ENCODE assay signal across 10 cellular contexts in genomic region chr1:174966000-174966572, GRCh38. TPM values are rescaled to one million over a fixed set of nuclear protein-coding genes. Genes with fewer than 3 reads are reported as not detected.
DNase-seq lines count a peak whose midpoint lies in the region; ATAC-seq, FAIRE-seq and TF ChIP-seq lines count a peak whose summit lies in the region.
"Had no signal": no experiment of that assay in that cellular context is flagged by ENCODE, and none has a peak within 500 bp of the region (broad histone marks: within the 10 kb centered on the region; RNA-seq: fewer than 3 reads in every experiment).

No MANE protein-coding gene starts in this region.

- BruUV-seq in HepG2 (replicated peaks; lab: Mats Ljungman, UMichigan): no TSS peak
- no TSS peak for BruUV-seq in mammary epithelial cell (replicated peaks; lab: Mats Ljungman, UMichigan)

- WGBS in liver: 17% methylated on average over 1 of the region's 1 CpG
- 96% methylated on average over 1 of the region's 1 CpG for WGBS in HepG2 (ENCODE audit: low lambda C conversion rate)
- 22% methylated on average over 1 of the region's 1 CpG for WGBS in mammary epithelial cell (ENCODE audit: low coverage, missing lambda C conversion rate)

- no peak for DNase-seq in HepG2 (ENCODE audit: low spot score)
- peak; percentile 32 for DNase-seq in mammary epithelial cell
- DNase-seq in uterus: no peak
- no peak for DNase-seq in GM12892 (ENCODE audit: insufficient read length)
- no peak for DNase-seq in SHP77 (lab: John Stamatoyannopoulos, UW)

- TF ChIP-seq POLR2A in HepG2 (IDR thresholded peaks at IDR 0.05; ENCODE audit: insufficient read depth in 1 of 2, low read depth in 2 of 2, low read length in 2 of 2) (no peak), uterus (IDR thresholded peaks at IDR 0.05) (no peak), GM12892 (IDR thresholded peaks at IDR 0.05; ENCODE audit: low read depth, low read length) (no peak)

- H3K9ac ChIP-seq in liver (ENCODE audit: low read depth in 1 of 2, low read length in 2 of 2): peak overlapping the region in 1 of 2 donors; percentile 63
- no peak overlapping the region for H3K9ac ChIP-seq in HepG2 (ENCODE audit: insufficient read depth, low read depth, low read length)
- H3K9ac ChIP-seq in mammary epithelial cell (ENCODE audit: insufficient read depth, low read length): no peak overlapping the region
- peak overlapping the region; percentile 61 to 68 for H3K9ac ChIP-seq in mucosa of rectum (ENCODE audit: low read depth in 1 of 2, low read length in 2 of 2)

- no peaks in the 10 kb centered on the region for H4K20me1 ChIP-seq in HepG2 (ENCODE audit: insufficient read depth, low read length)
- H4K20me1 ChIP-seq in mammary epithelial cell (ENCODE audit: insufficient read depth, low read length): no peaks in the 10 kb centered on the region

- no peak overlapping the region for H3K4me2 ChIP-seq in HepG2 (ENCODE audit: low read depth, low read length)
- H3K4me2 ChIP-seq in mammary epithelial cell (ENCODE audit: insufficient read depth, low read depth, low read length): no peak overlapping the region

- no peak overlapping the region for H2AFZ ChIP-seq in HepG2 (ENCODE audit: low read length)
- H2AFZ ChIP-seq in mammary epithelial cell (ENCODE audit: low read depth, low read length): no peak overlapping the region

- H3K4me1 ChIP-seq in liver (ENCODE audit: control insufficient read depth in 4 of 4, insufficient read depth in 4 of 4, low read length in 3 of 4): peaks cover 6 to 21% (median 17%) of the 10 kb centered on the region in 4 donors
- H3K4me1 ChIP-seq in HepG2 (ENCODE audit: insufficient read depth, low read length): peaks cover 36% of the 10 kb centered on the region
- peaks cover 10% of the 10 kb centered on the region for H3K4me1 ChIP-seq in mammary epithelial cell (ENCODE audit: insufficient read depth, low read length)
- H3K4me1 ChIP-seq in mucosa of rectum (ENCODE audit: control insufficient read depth in 2 of 2, insufficient read depth in 2 of 2, low read length in 2 of 2): peaks cover 41 to 51% of the 10 kb centered on the region in 2 donors
- H3K4me1 ChIP-seq in uterus: peaks cover 4 to 15% of the 10 kb centered on the region in 2 donors

- H3K36me3 ChIP-seq in liver (ENCODE audit: control insufficient read depth in 4 of 4, insufficient read depth in 3 of 4, low read depth in 1 of 4, low read length in 3 of 4) (peaks cover 0 to 3% (median 0%) of the 10 kb centered on the region in 4 donors), HepG2 (replicated peaks in 1 of 2; ENCODE audit: control insufficient read depth in 1 of 2, insufficient read depth in 2 of 2, low read length in 2 of 2) (no peaks in the 10 kb centered on the region), mammary epithelial cell (ENCODE audit: insufficient read depth, low read length) (no peaks in the 10 kb centered on the region), mucosa of rectum (ENCODE audit: control insufficient read depth in 2 of 2, insufficient read depth in 2 of 2, low read length in 2 of 2) (peaks cover 3 to 5% of the 10 kb centered on the region in 2 donors), uterus (no peaks in the 10 kb centered on the region)

- no peaks in the 10 kb centered on the region for H3K9me3 ChIP-seq in liver (ENCODE audit: control insufficient read depth in 4 of 4, low read length in 3 of 4)
- no peaks in the 10 kb centered on the region for H3K9me3 ChIP-seq in HepG2 (ENCODE audit: low read length)
- H3K9me3 ChIP-seq in mammary epithelial cell (replicated peaks; ENCODE audit: insufficient read depth, low read length): no peaks in the 10 kb centered on the region
- no peaks in the 10 kb centered on the region for H3K9me3 ChIP-seq in mucosa of rectum (ENCODE audit: control insufficient read depth in 2 of 2, low read length in 2 of 2)
- H3K9me3 ChIP-seq in uterus: no peaks in the 10 kb centered on the region

- in situ Hi-C loops in HepG2 (cut with HindIII; ENCODE audit: extremely low pct_ligation_motif_present, low pct_unique_long_range_greater_than_20kb) (no loop called here), mammary epithelial cell (cut with MboI; ENCODE audit: low sequenced_read_pairs in 2 of 2) (no loop called here)

- intact Hi-C loops in HepG2 (cut with micrococcal nuclease; ENCODE audit: unreplicated experiment) (no loop called here), mammary epithelial cell (cut with micrococcal nuclease) (no loop called here), uterus (cut with DNase I; ENCODE audit: low total_unique reads) (no loop called here)

- no peaks in the 10 kb centered on the region for H3K79me2 ChIP-seq in HepG2 (ENCODE audit: insufficient read depth, low read length)
- no peaks in the 10 kb centered on the region for H3K79me2 ChIP-seq in mammary epithelial cell (ENCODE audit: insufficient read depth, low read length)

- CTCF ChIA-PET in HepG2 (lab: Yijun Ruan, JAX; ENCODE audit: low intra/inter-chr PET ratio, low total read pairs): no interaction called here
- CTCF ChIA-PET in mammary epithelial cell (lab: Charles Lee; ENCODE audit: low non-redundant PET): no interaction called here

- H3K27me3 ChIP-seq in liver (ENCODE audit: control insufficient read depth in 4 of 4, insufficient read depth in 4 of 4, low read length in 3 of 4): no peaks in the 10 kb centered on the region
- H3K27me3 ChIP-seq in HepG2 (ENCODE audit: control insufficient read depth in 1 of 2, insufficient read depth in 2 of 2, low read length in 2 of 2): no peaks in the 10 kb centered on the region
- H3K27me3 ChIP-seq in mammary epithelial cell (ENCODE audit: insufficient read depth, low read length): no peaks in the 10 kb centered on the region
- H3K27me3 ChIP-seq in mucosa of rectum (ENCODE audit: control insufficient read depth in 2 of 2, insufficient read depth in 2 of 2, low read length in 2 of 2): no peaks in the 10 kb centered on the region
- no peaks in the 10 kb centered on the region for H3K27me3 ChIP-seq in uterus

- FAIRE-seq in HepG2 (lab: Jason Lieb, UNC): no peak
- no peak for FAIRE-seq in GM12892 (lab: Jason Lieb, UNC)
- FAIRE-seq: HTR-8/SVneo had no signal

- POLR2A ChIA-PET in HepG2 (lab: Yijun Ruan, JAX): no interaction called here

- H3K27ac ChIP-seq in liver (ENCODE audit: low read depth in 1 of 2, low read length in 2 of 2): peak overlapping the region; percentile 54 to 61
- no peak overlapping the region for H3K27ac ChIP-seq in HepG2 (ENCODE audit: extremely low read length, insufficient read depth, low read length)
- H3K27ac ChIP-seq in mammary epithelial cell (ENCODE audit: insufficient read depth, low read depth, low read length): no peak overlapping the region
- H3K27ac ChIP-seq in mucosa of rectum (ENCODE audit: low read depth in 2 of 2, low read length in 2 of 2): peak overlapping the region; percentile 84 to 87
- H3K27ac ChIP-seq in uterus: peak overlapping the region; percentile 71 to 84

- TF ChIP-seq CTCF in liver (IDR thresholded peaks at IDR 0.05; ENCODE audit: low read depth, low read length, missing input control) (no peak), HepG2 (CRISPR knock-in tag; IDR thresholded peaks at IDR 0.05) (no peak), mammary epithelial cell (conservative IDR thresholded peaks at IDR 0.05 in 1 of 2, IDR thresholded peaks at IDR 0.05 in 1 of 2; ENCODE audit: extremely low read depth in 1 of 2, insufficient read depth in 1 of 2, low read depth in 1 of 2, low read length in 2 of 2) (no peak), uterus (IDR thresholded peaks at IDR 0.05) (no peak)

- TF ChIP-seq RAD21 in liver (IDR thresholded peaks at IDR 0.05) (no peak), HepG2 (CRISPR knock-in tag; IDR thresholded peaks at IDR 0.05) (no peak)

- dilution Hi-C loops in mammary epithelial cell (cut with HindIII; ENCODE audit: low sequenced_read_pairs): no loop called here

- no peak for TF ChIP-seq EP300 in HepG2 (IDR thresholded peaks at IDR 0.05; ENCODE audit: low read depth in 2 of 2, low read length in 2 of 2)
- no peak for TF ChIP-seq EP300 in HepG2 (CRISPR knock-in tag; IDR thresholded peaks at IDR 0.05; ENCODE audit: borderline replicate concordance)

- no peak for ATAC-seq in HepG2
- no peak for ATAC-seq in GM21529 (IDR thresholded peaks at IDR 0.05; ENCODE audit: unreplicated experiment)
- ATAC-seq: Panc1 had no signal

- H3K4me3 ChIP-seq in liver (ENCODE audit: low read depth in 1 of 3, low read length in 3 of 3) (peak overlapping the region in 1 of 3 donors; percentile 13), HepG2 (replicated peaks in 1 of 3; ENCODE audit: insufficient read depth in 1 of 3, low read depth in 2 of 3, low read length in 3 of 3) (no peak overlapping the region), mammary epithelial cell (replicated peaks in 1 of 3; ENCODE audit: insufficient read depth in 1 of 3, low read depth in 2 of 3, low read length in 3 of 3) (no peak overlapping the region), mucosa of rectum (ENCODE audit: low read length in 2 of 2) (peak overlapping the region; percentile 58 to 70), uterus (no peak overlapping the region)

RNA-seq across cellular contexts. Expression of gene CACYBP, which starts 33.7 kb away (rescaled TPM):
- total RNA-seq in liver (10 to 100 TPM; 39.2 to 81.2 TPM), HepG2 (2016; rRNA removed; fragmentation: Illumina TruSeq; extraction: Trizol) (183 and 247 TPM in 2 replicates), mammary epithelial cell (100 to 1,000 TPM in 1 of 2 donors, 10 to 100 TPM in 1; 25.8 to 133 TPM), uterus (100 to 1,000 TPM in 1 of 4 donors, 10 to 100 TPM in 3; 65.9 to 104 (median 83.4) TPM)
- polyA plus RNA-seq in liver (10 to 100 TPM; 26.4 to 34.0 TPM), HepG2 (2011; rRNA removed) (14.4 and 18.4 TPM in 2 replicates), mammary epithelial cell (62.9 TPM)
- total RNA-seq in HepG2 (2016; cell fraction: cytosol; rRNA removed; fragmentation: Illumina TruSeq; extraction: Trizol; ENCODE audit: low read depth): 30.4 and 49.6 TPM in 2 replicates
- total RNA-seq in HepG2 (2016; cell fraction: insoluble cytoplasmic fraction; rRNA removed; fragmentation: Illumina TruSeq; extraction: Trizol): 174 and 253 TPM in 2 replicates
- 59.8 and 73.6 TPM in 2 replicates for total RNA-seq in HepG2 (2016; cell fraction: membrane; rRNA removed; fragmentation: Illumina TruSeq; extraction: Trizol)
- total RNA-seq in HepG2 (2016; cell fraction: nucleus; rRNA removed; fragmentation: Illumina TruSeq; extraction: Trizol): 71.5 and 73.7 TPM in 2 replicates
- polyA plus RNA-seq in HepG2 (2011; cell fraction: cytosol; rRNA removed): 16.9 and 18.9 TPM in 2 replicates
- 6.2 and 30.3 TPM in 2 replicates for polyA plus RNA-seq in HepG2 (2011; cell fraction: nucleus; rRNA removed)
- 63.3 and 84.9 TPM in 2 replicates for polyA plus RNA-seq in HepG2 (2012)
- polyA plus RNA-seq in HepG2 (2016; cell fraction: cytosol; fragmentation: Illumina TruSeq; extraction: Trizol; ENCODE audit: low read depth): 27.7 and 44.6 TPM in 2 replicates
- 258 and 299 TPM in 2 replicates for polyA plus RNA-seq in HepG2 (2016; cell fraction: insoluble cytoplasmic fraction; fragmentation: Illumina TruSeq; extraction: Trizol; ENCODE audit: low read depth)
- 37.6 and 44.0 TPM in 2 replicates for polyA plus RNA-seq in HepG2 (2016; cell fraction: membrane; fragmentation: Illumina TruSeq; extraction: Trizol; ENCODE audit: low read depth)
- polyA plus RNA-seq in HepG2 (2016; cell fraction: nucleus; fragmentation: Illumina TruSeq; extraction: Trizol; ENCODE audit: insufficient read depth, low read depth): 94.4 and 105 TPM in 2 replicates
- polyA minus RNA-seq in HepG2 (2011; rRNA and poly(A)+ RNA removed; ENCODE audit: low replicate concordance): 7.8 and 17.6 TPM in 2 replicates
- 13.6 and 15.7 TPM in 2 replicates for polyA minus RNA-seq in HepG2 (2011; cell fraction: cytosol; rRNA and poly(A)+ RNA removed)
- polyA minus RNA-seq in HepG2 (2011; cell fraction: nucleus; rRNA and poly(A)+ RNA removed): 22.3 and 32.9 TPM in 2 replicates
- polyA minus RNA-seq in mammary epithelial cell: 38.0 TPM
- polyA plus RNA-seq in GM12892 (2012; ENCODE audit: missing spikeins): 142 TPM

RNA-seq across cellular contexts. Expression of gene MRPS14, which starts 57.1 kb away (rescaled TPM):
- total RNA-seq in liver: 10 to 100 TPM; 14.9 to 23.0 TPM
- polyA plus RNA-seq in liver: 10 to 100 TPM; 21.8 to 41.4 TPM
- total RNA-seq in HepG2 (2016; rRNA removed; fragmentation: Illumina TruSeq; extraction: Trizol): 43.2 and 52.7 TPM in 2 replicates
- 9.3 and 9.4 TPM in 2 replicates for total RNA-seq in HepG2 (2016; cell fraction: cytosol; rRNA removed; fragmentation: Illumina TruSeq; extraction: Trizol; ENCODE audit: low read depth)
- total RNA-seq in HepG2 (2016; cell fraction: insoluble cytoplasmic fraction; rRNA removed; fragmentation: Illumina TruSeq; extraction: Trizol): 44.1 and 58.4 TPM in 2 replicates
- 13.3 and 14.6 TPM in 2 replicates for total RNA-seq in HepG2 (2016; cell fraction: membrane; rRNA removed; fragmentation: Illumina TruSeq; extraction: Trizol)
- 19.0 and 20.8 TPM in 2 replicates for total RNA-seq in HepG2 (2016; cell fraction: nucleus; rRNA removed; fragmentation: Illumina TruSeq; extraction: Trizol)
- 32.0 and 36.6 TPM in 2 replicates for polyA plus RNA-seq in HepG2 (2011; rRNA removed)
- polyA plus RNA-seq in HepG2 (2011; cell fraction: cytosol; rRNA removed): 20.4 and 26.8 TPM in 2 replicates
- 14.8 and 19.5 TPM in 2 replicates for polyA plus RNA-seq in HepG2 (2011; cell fraction: nucleus; rRNA removed)
- polyA plus RNA-seq in HepG2 (2012): 38.4 and 42.2 TPM in 2 replicates
- 11.7 and 12.1 TPM in 2 replicates for polyA plus RNA-seq in HepG2 (2016; cell fraction: cytosol; fragmentation: Illumina TruSeq; extraction: Trizol; ENCODE audit: low read depth)
- 52.9 and 60.0 TPM in 2 replicates for polyA plus RNA-seq in HepG2 (2016; cell fraction: insoluble cytoplasmic fraction; fragmentation: Illumina TruSeq; extraction: Trizol; ENCODE audit: low read depth)
- polyA plus RNA-seq in HepG2 (2016; cell fraction: membrane; fragmentation: Illumina TruSeq; extraction: Trizol; ENCODE audit: low read depth): 11.2 and 11.7 TPM in 2 replicates
- 32.8 and 35.8 TPM in 2 replicates for polyA plus RNA-seq in HepG2 (2016; cell fraction: nucleus; fragmentation: Illumina TruSeq; extraction: Trizol; ENCODE audit: insufficient read depth, low read depth)
- polyA minus RNA-seq in HepG2 (2011; rRNA and poly(A)+ RNA removed; ENCODE audit: low replicate concordance): 11.8 and 20.3 TPM in 2 replicates
- polyA minus RNA-seq in HepG2 (2011; cell fraction: cytosol; rRNA and poly(A)+ RNA removed): 9.5 and 10.3 TPM in 2 replicates
- polyA minus RNA-seq in HepG2 (2011; cell fraction: nucleus; rRNA and poly(A)+ RNA removed): 25.4 and 25.8 TPM in 2 replicates
- 10 to 100 TPM; 13.3 to 23.4 TPM for total RNA-seq in mammary epithelial cell
- 14.9 TPM for polyA plus RNA-seq in mammary epithelial cell
- polyA minus RNA-seq in mammary epithelial cell: 30.9 TPM
- 10 to 100 TPM in 3 of 4 donors, 1 to 10 TPM in 1; 6.4 to 50.3 (median 35.3) TPM for total RNA-seq in uterus
- polyA plus RNA-seq in GM12892 (2012; ENCODE audit: missing spikeins): 36.4 TPM

Comparison
In these comparisons a context has a peak if more than half of its experiments do, and no peak if none do; other contexts are left out.
1. H3K27ac ChIP-seq: peak in liver (2 of 2), mucosa of rectum (2 of 2) and uterus (2 of 2); none in HepG2 (single experiment) and mammary epithelial cell (single experiment).
2. H3K4me3 ChIP-seq: peak in mucosa of rectum (2 of 2); none in HepG2 (0 of 3), mammary epithelial cell (0 of 3) and uterus (0 of 2).
3. H3K9ac ChIP-seq: peak in mucosa of rectum (2 of 2); none in HepG2 (single experiment) and mammary epithelial cell (single experiment).